8 cellular contexts compared by ENCODE assay signal in the genomic region with DNA sequence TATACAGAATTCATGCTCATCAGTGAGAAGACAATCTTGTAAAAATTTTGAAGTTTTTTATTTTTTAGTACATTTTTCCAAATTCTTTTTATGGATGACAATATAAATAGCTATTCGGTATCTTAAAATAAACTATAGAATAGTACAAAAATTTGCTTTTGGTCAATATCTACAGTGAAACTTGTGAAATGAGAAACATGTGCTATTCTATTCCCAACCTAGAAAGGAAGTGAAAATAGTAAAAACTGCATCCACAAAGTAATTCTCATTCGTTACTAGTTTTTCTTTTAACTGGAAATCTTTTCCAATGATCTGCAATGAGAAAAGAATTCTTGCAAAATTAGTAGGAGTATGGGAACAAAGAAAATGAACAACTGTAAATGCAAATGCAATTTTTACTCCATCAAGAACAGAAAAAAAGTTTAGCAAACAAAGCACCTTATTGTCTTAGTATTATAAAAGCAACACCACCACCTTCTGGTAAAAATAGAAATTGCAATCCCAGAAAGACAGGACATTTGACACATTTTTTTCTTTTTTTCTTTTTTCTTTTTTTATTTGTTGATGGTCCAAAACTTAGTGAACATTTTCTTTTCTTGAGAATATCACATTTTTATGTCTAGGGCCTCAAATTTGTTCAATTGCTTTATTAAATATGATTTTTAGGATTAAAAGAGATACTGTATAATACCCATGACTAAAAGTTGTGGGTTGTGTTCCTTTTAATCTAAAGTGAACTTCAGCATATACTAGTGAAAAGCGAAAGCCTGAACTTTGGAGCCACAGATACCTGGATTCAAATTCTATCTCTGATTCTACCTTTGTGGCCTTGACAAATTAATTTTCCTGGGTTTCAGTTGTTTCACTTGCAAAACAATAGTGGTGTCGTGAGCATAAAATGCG.
A peak's percentile ranks its signal among the peaks of the same experiment; 100 is the strongest.
DNase-seq lines count a peak whose midpoint lies in the region; ATAC-seq, FAIRE-seq and TF ChIP-seq lines count a peak whose summit lies in the region.

No MANE protein-coding gene starts in this region.

- peak; percentile 52 for ATAC-seq in GM19328 (IDR thresholded peaks at IDR 0.05; ENCODE audit: unreplicated experiment)
- peak; percentile 64 for ATAC-seq in left colon

- intact Hi-C loops in left colon (cut with DNase I, micrococcal nuclease), result no loop called here

- FAIRE-seq in D721Med (lab: Jason Lieb, UNC), result no peak

- no peak for DNase-seq in D721Med (ENCODE audit: insufficient read length, low spot score)
- DNase-seq in left colon, result no peak
- no peak for DNase-seq in T-helper 9 cell
- DNase-seq in NCI-H1930 (lab: John Stamatoyannopoulos, UW), result no peak
- no peak for DNase-seq in activated CD8-positive, alpha-beta memory T cell treated with anti-CD3 and anti-CD28 coated beads for 24 hours

- H3K27ac ChIP-seq in VCaP, result peak overlapping the region; percentile 34; the same call in 1 of the 2 replicates

- TF ChIP-seq CTCF in D721Med (IDR thresholded peaks at IDR 0.05; ENCODE audit: insufficient read depth, missing control alignments) (peak; percentile 77), LNCAP (IDR thresholded peaks at IDR 0.05) (peak; percentile 84), VCaP (conservative IDR thresholded peaks at IDR 0.05) (peak; percentile 69)
